ENCODE assay signal across 13 cellular contexts in genomic region chr11:75141166-75141565, GRCh38. TPM values are rescaled to one million over a fixed set of nuclear protein-coding genes. Genes with fewer than 3 reads are reported as not detected.
"Had no signal": no experiment of that assay in that cellular context is flagged by ENCODE, and none has a peak within 500 bp of the region (broad histone marks: within the 10 kb centered on the region; RNA-seq: fewer than 3 reads in every experiment).

No MANE protein-coding gene starts in this region.

- H3K9me3 ChIP-seq: prostate gland, stomach, thoracic aorta had no signal

- H3K9me3 Mint-ChIP-seq: effector memory CD8-positive, alpha-beta T cell; nephron had no signal

- H3K27me3 ChIP-seq: stomach had no signal

- H3K27ac Mint-ChIP-seq: nephron had no signal

- H3K36me3 ChIP-seq: prostate gland, stomach, thoracic aorta had no signal

- DNase-seq: occipital lobe had no signal

- H3K27ac ChIP-seq: epithelial cell of prostate, prostate gland, stomach, thoracic aorta had no signal

- H3K4me3 Mint-ChIP-seq: nephron had no signal

- H3K4me3 ChIP-seq: prostate gland, smooth muscle cell, stomach, thoracic aorta had no signal

- H3K4me1 ChIP-seq: prostate gland had no signal

- H3K4me2 ChIP-seq: smooth muscle cell had no signal

RNA-seq across cellular contexts. Expression of gene SLCO2B1, which starts 9.7 kb away (rescaled TPM):
- total RNA-seq: fibroblast of lung, smooth muscle cell had no signal
- polyA plus RNA-seq: fibroblast of lung had no signal

RNA-seq across cellular contexts. Expression of gene OR2AT4, which starts 44.5 kb away (rescaled TPM):
- total RNA-seq: aorta, dermis blood vessel endothelial cell, fibroblast of lung, liver, occipital lobe, smooth muscle cell, stomach, thoracic aorta, ureter had no signal
- polyA plus RNA-seq: fibroblast of lung, liver, smooth muscle cell, stomach had no signal
